In the genomic region with DNA sequence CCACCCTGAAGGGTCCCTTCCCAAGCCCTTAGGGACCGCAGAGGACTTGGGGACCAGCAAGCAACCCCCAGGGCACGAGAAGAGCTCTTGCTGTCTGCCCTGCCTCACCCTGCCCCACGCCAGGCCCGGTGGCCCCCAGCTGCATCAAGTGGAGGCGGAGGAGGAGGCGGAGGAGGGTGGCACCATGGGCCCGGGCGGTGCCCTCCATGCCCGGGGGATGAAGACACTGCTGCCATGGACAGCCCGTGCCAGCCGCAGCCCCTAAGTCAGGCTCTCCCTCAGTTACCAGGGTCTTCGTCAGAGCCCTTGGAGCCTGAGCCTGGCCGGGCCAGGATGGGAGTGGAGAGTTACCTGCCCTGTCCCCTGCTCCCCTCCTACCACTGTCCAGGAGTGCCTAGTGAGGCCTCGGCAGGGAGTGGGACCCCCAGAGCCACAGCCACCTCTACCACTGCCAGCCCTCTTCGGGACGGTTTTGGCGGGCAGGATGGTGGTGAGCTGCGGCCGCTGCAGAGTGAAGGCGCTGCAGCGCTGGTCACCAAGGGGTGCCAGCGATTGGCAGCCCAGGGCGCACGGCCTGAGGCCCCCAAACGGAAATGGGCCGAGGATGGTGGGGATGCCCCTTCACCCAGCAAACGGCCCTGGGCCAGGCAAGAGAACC, we compare ENCODE assay signal across 8 cellular contexts. TPM values are rescaled to one million over a fixed set of nuclear protein-coding genes. Genes with fewer than 3 reads are reported as not detected.
DNase-seq lines count a peak whose midpoint lies in the region; ATAC-seq and TF ChIP-seq lines count a peak whose summit lies in the region.

No MANE protein-coding gene starts in this region.

- H3K4me1 Mint-ChIP-seq in WTC11: peaks cover 56% of the 10 kb centered on the region

- H3K4me3 ChIP-seq in GM12875 (ENCODE audit: low read depth, low read length): peak overlapping the region; percentile 98
- H3K4me3 ChIP-seq in fibroblast of the aortic adventitia (ENCODE audit: low read depth, low read length): peak overlapping the region; percentile 86
- peak overlapping the region; percentile 86 to 96 (median 92) for H3K4me3 ChIP-seq in gastrocnemius medialis

- no peaks in the 10 kb centered on the region for H3K27me3 ChIP-seq in gastrocnemius medialis

- H3K4me1 ChIP-seq in gastrocnemius medialis: peaks cover 56 to 63% of the 10 kb centered on the region in 2 donors

- H3K27me3 Mint-ChIP-seq in WTC11 (ENCODE audit: low read depth): no peaks in the 10 kb centered on the region

- no peak for TF ChIP-seq POLR2A in gastrocnemius medialis (IDR thresholded peaks at IDR 0.05)

- CTCF ChIA-PET in WTC11 (lab: Charles Lee): interaction anchor here (0.6 kb wide), 1 partner anchor 66 kb away, joined by 4 read pairs; no protein-coding TSS in a partner anchor

- intact Hi-C loops in gastrocnemius medialis (cut with DNase I; ENCODE audit: low total_unique reads): no loop called here

- DNase-seq in WTC11 (ENCODE audit: low spot score): no peak
- no peak for DNase-seq in fibroblast of the aortic adventitia (ENCODE audit: low read depth)
- DNase-seq in gastrocnemius medialis: no peak
- no peak for DNase-seq in NCI-H128 (lab: John Stamatoyannopoulos, UW; ENCODE audit: unreplicated experiment)
- no peak for DNase-seq in hippocampal formation (lab: John Stamatoyannopoulos, UW)
- no peak for DNase-seq in NCI-H69 (lab: John Stamatoyannopoulos, UW)
- no peak for DNase-seq in stimulated activated CD4-positive, alpha-beta T cell treated with anti-CD3 and anti-CD28 coated beads, Interleukin-1b, Interleukin-23, amount 100 ng/mL, for 48 hours

- no peaks in the 10 kb centered on the region for H3K9me3 ChIP-seq in gastrocnemius medialis

- POLR2A ChIA-PET in WTC11 (lab: Charles Lee): interaction anchor here (0.9 kb wide), 1 partner anchor 84 kb away, joined by 18 read pairs; a partner anchor contains a TSS

- H3K9me3 Mint-ChIP-seq in WTC11: no peaks in the 10 kb centered on the region

- peak overlapping the region; percentile 84 for H3K4me3 Mint-ChIP-seq in WTC11

- peak overlapping the region; percentile 94 to 96 (median 96) for H3K27ac ChIP-seq in gastrocnemius medialis

- TF ChIP-seq CTCF in GM12875 (IDR thresholded peaks at IDR 0.05; ENCODE audit: borderline replicate concordance, insufficient read depth, low read depth, low read length) (no peak), WTC11 (IDR thresholded peaks at IDR 0.05) (no peak), fibroblast of the aortic adventitia (IDR thresholded peaks at IDR 0.05; ENCODE audit: insufficient read depth, low read length) (no peak), gastrocnemius medialis (IDR thresholded peaks at IDR 0.05 in 4 of 5, conservative IDR thresholded peaks at IDR 0.05 in 1 of 5) (no peak)

- peaks cover 0 to 12% of the 10 kb centered on the region in 2 donors for H3K36me3 ChIP-seq in gastrocnemius medialis

- peak overlapping the region; percentile 87 for H3K27ac Mint-ChIP-seq in WTC11

- ATAC-seq in WTC11: no peak
- ATAC-seq in gastrocnemius medialis: no peak

- peaks cover 9% of the 10 kb centered on the region for H3K36me3 Mint-ChIP-seq in WTC11

- in situ Hi-C loops in gastrocnemius medialis (cut with MboI; ENCODE audit: low sequenced_read_pairs in 4 of 4): no loop called here

TF ChIP-seq in WTC11, 78 proteins besides CTCF, POLR2A, EP300 and RAD21:
- TF ChIP-seq, protein P1, sequence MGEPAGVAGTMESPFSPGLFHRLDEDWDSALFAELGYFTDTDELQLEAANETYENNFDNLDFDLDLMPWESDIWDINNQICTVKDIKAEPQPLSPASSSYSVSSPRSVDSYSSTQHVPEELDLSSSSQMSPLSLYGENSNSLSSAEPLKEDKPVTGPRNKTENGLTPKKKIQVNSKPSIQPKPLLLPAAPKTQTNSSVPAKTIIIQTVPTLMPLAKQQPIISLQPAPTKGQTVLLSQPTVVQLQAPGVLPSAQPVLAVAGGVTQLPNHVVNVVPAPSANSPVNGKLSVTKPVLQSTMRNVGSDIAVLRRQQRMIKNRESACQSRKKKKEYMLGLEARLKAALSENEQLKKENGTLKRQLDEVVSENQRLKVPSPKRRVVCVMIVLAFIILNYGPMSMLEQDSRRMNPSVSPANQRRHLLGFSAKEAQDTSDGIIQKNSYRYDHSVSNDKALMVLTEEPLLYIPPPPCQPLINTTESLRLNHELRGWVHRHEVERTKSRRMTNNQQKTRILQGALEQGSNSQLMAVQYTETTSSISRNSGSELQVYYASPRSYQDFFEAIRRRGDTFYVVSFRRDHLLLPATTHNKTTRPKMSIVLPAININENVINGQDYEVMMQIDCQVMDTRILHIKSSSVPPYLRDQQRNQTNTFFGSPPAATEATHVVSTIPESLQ (CRISPR knock-in tag; IDR thresholded peaks at IDR 0.05): no peak
- no peak for TF ChIP-seq MYBL2 (CRISPR knock-in tag; IDR thresholded peaks at IDR 0.05)
- no peak for TF ChIP-seq SP1 (CRISPR knock-in tag; conservative IDR thresholded peaks at IDR 0.05)
- TF ChIP-seq, protein P2, sequence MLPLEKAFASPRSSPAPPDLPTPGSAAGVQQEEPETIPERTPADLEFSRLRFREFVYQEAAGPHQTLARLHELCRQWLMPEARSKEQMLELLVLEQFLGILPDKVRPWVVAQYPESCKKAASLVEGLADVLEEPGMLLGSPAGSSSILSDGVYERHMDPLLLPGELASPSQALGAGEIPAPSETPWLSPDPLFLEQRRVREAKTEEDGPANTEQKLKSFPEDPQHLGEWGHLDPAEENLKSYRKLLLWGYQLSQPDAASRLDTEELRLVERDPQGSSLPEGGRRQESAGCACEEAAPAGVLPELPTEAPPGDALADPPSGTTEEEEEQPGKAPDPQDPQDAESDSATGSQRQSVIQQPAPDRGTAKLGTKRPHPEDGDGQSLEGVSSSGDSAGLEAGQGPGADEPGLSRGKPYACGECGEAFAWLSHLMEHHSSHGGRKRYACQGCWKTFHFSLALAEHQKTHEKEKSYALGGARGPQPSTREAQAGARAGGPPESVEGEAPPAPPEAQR (CRISPR knock-in tag; IDR thresholded peaks at IDR 0.05): no peak
- TF ChIP-seq, protein P3, sequence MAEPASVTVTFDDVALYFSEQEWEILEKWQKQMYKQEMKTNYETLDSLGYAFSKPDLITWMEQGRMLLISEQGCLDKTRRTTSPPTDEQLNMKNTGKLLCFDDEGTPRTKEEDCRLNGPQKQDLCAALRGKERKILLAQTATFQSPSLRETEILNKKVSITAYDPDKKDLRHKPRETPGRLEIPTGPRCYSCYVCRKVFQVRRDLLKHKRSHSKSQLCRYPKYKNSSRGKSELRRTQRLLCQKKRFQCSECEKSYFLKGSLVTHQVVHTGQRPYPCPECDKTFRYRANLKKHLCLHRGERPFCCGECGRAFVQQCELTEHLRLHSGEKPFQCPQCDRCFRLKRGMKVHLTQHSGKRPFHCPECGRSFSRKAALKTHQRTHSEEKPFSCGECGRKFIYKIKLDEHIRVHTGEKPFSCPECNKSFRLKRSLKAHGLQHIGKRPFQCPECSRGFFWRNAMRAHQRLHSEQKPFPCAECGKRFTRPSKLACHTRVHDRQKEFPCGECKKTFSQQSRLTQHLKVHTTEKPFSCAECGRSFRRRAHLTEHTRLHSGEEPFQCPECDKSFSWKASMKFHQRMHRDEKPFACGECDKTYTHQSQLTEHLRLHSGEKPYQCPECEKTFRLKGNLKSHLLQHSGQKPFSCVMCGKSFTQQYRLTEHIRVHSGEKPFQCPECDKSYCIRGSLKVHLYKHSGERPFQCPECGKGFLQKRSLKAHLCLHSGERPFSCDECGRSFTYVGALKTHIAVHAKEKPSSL (CRISPR knock-in tag; conservative IDR thresholded peaks at IDR 0.05): no peak
- 0 out of 2 replicates have a peak, but pooled peaks have one; percentile 26 for TF ChIP-seq ESRRA (CRISPR knock-in tag; IDR thresholded peaks at IDR 0.05; ENCODE audit: borderline replicate concordance)

RNA-seq across cellular contexts. Expression of a gene that starts 1.5 kb away (rescaled TPM):
- total RNA-seq in WTC11 (2021): 97.7 to 106 TPM (median 102 TPM) in 3 replicates
- total RNA-seq in fibroblast of the aortic adventitia (ENCODE audit: low replicate concordance): 60.6 and 64.2 TPM in 2 replicates
- 10 to 100 TPM; 42.7 to 56.6 (median 47.9) TPM for total RNA-seq in gastrocnemius medialis

RNA-seq across cellular contexts. Expression of a gene that starts 22.4 kb away (rescaled TPM):
- total RNA-seq in WTC11 (2021) (29.7 to 34.1 TPM (median 30.5 TPM) in 3 replicates), fibroblast of the aortic adventitia (ENCODE audit: low replicate concordance) (9.0 and 10.1 TPM in 2 replicates), gastrocnemius medialis (10 to 100 TPM; 14.9 to 27.2 (median 19.7) TPM)

RNA-seq across cellular contexts. Expression of a gene that starts 25.1 kb away (rescaled TPM):
- total RNA-seq in WTC11 (2021) (not detected in 3 replicates), fibroblast of the aortic adventitia (ENCODE audit: low replicate concordance) (not detected in 2 replicates), gastrocnemius medialis (not detected)

RNA-seq across cellular contexts. Expression of a gene that starts 49.5 kb away (rescaled TPM):
- total RNA-seq in WTC11 (2021): 215 to 227 TPM (median 218 TPM) in 3 replicates
- total RNA-seq in fibroblast of the aortic adventitia (ENCODE audit: low replicate concordance): 19.1 and 29.8 TPM in 2 replicates
- total RNA-seq in gastrocnemius medialis: 10 to 100 TPM; 24.3 to 35.2 (median 27.3) TPM

RNA-seq across cellular contexts. Expression of a gene that starts 49.8 kb away (rescaled TPM):
- total RNA-seq in WTC11 (2021) (0.25 to 0.80 TPM (median 0.28 TPM) in 3 replicates), fibroblast of the aortic adventitia (ENCODE audit: low replicate concordance) (not detected in 2 replicates), gastrocnemius medialis (under 1 TPM in 2 of 4 donors, not detected in 2; 0.16 to 0.20 TPM)
